22 cellular contexts compared by ENCODE assay signal in genomic region chr9:137978262-137978714, GRCh38.
"Had no signal": no experiment of that assay in that cellular context is flagged by ENCODE, and none has a peak within 500 bp of the region (broad histone marks: within the 10 kb centered on the region; RNA-seq: fewer than 3 reads in every experiment).

No MANE protein-coding gene starts in this region.

- DNase-seq: effector memory CD4-positive, alpha-beta T cell; hypothalamus; islet precursor cell; mammary epithelial cell; mucosa of descending colon; naive thymus-derived CD8-positive, alpha-beta T cell; ovary; stimulated activated CD4-positive, alpha-beta T cell treated with anti-CD3 and anti-CD28 coated beads, Interleukin-15, amount 100 ng/mL, for 24 hours; stimulated activated CD4-positive, alpha-beta T cell treated with anti-CD3 and anti-CD28 coated beads, Interleukin-1b, Interleukin-23, amount 100 ng/mL, for 48 hours; stimulated activated CD4-positive, alpha-beta T cell treated with anti-CD3 and anti-CD28 coated beads, Interleukin-4, amount 100 ng/mL, for 24 hours; stimulated activated naive B cell treated with anti-CD40 and anti-IgM and Interleukin-4, amounts not matched to agents 10 μg/mL and 1 μg/mL and 100 μg/mL, for 72 hours; thyroid gland had no signal

- H3K36me3 ChIP-seq: heart left ventricle, ovary, prostate gland, spleen, thyroid gland had no signal

- H3K4me3 Mint-ChIP-seq: naive thymus-derived CD8-positive, alpha-beta T cell; stimulated activated naive B cell treated with anti-CD40 and anti-IgM and Interleukin-4, amounts not matched to agents 10 μg/mL and 1 μg/mL and 100 μg/mL, for 72 hours; type B pancreatic cell had no signal

- H3K4me3 ChIP-seq: heart left ventricle, mucosa of descending colon, ovary, prostate gland, spleen, thyroid gland had no signal

- H3K27ac ChIP-seq: heart left ventricle, ovary, prostate gland, spleen, thyroid gland had no signal

- H3K4me1 ChIP-seq: heart left ventricle, prostate gland, spleen, thyroid gland had no signal

- H3K9me3 ChIP-seq: heart left ventricle, mucosa of descending colon, ovary, prostate gland, spleen, thyroid gland had no signal

- ATAC-seq: esophagus mucosa; heart left ventricle; left lobe of liver; mucosa of descending colon; naive thymus-derived CD8-positive, alpha-beta T cell; sciatic nerve; stimulated activated naive B cell treated with anti-CD40 and anti-IgM and Interleukin-4, amounts not matched to agents 10 μg/mL and 1 μg/mL and 100 μg/mL, for 72 hours had no signal

- H3K36me3 Mint-ChIP-seq: naive thymus-derived CD8-positive, alpha-beta T cell; stimulated activated naive B cell treated with anti-CD40 and anti-IgM and Interleukin-4, amounts not matched to agents 10 μg/mL and 1 μg/mL and 100 μg/mL, for 72 hours; type B pancreatic cell had no signal

- H3K27ac Mint-ChIP-seq: naive thymus-derived CD8-positive, alpha-beta T cell; stimulated activated naive B cell treated with anti-CD40 and anti-IgM and Interleukin-4, amounts not matched to agents 10 μg/mL and 1 μg/mL and 100 μg/mL, for 72 hours; type B pancreatic cell had no signal

- H3K27me3 ChIP-seq: ovary, thyroid gland had no signal

- H3K4me1 Mint-ChIP-seq: stimulated activated naive B cell treated with anti-CD40 and anti-IgM and Interleukin-4, amounts not matched to agents 10 μg/mL and 1 μg/mL and 100 μg/mL, for 72 hours had no signal

- FAIRE-seq: endometrium, frontal cortex, urothelium cell line had no signal
